20 cellular contexts compared by ENCODE assay signal in genomic region chr11:123187221-123187620, GRCh38. TPM values are rescaled to one million over a fixed set of nuclear protein-coding genes. Genes with fewer than 3 reads are reported as not detected.
DNase-seq lines count a peak whose midpoint lies in the region; ATAC-seq and TF ChIP-seq lines count a peak whose summit lies in the region.
"Had no signal": no experiment of that assay in that cellular context is flagged by ENCODE, and none has a peak within 500 bp of the region (broad histone marks: within the 10 kb centered on the region; RNA-seq: fewer than 3 reads in every experiment).

No MANE protein-coding gene starts in this region.

- H3K4me1 ChIP-seq in ascending aorta = peaks cover under 1 to 44% of the 10 kb centered on the region in 2 donors
- H3K4me1 ChIP-seq: prostate gland had no signal

- peaks cover 12% of the 10 kb centered on the region for H3K9me3 Mint-ChIP-seq in glutamatergic neuron (ENCODE audit: unreplicated experiment)
- H3K9me3 Mint-ChIP-seq: activated CD4-positive, alpha-beta T cell treated with anti-CD3 and anti-CD28 coated beads, Interleukin-2, amount 10 ng/mL, durations not matched to agents 24 days and 14 days; activated T-helper 2 cell treated with anti-CD3 and anti-CD28 coated beads, Interferon-gamma antibody, Interleukin-2, Interleukin-4, amounts not matched to agents 10 μg/mL and 5 μg/mL and 100 μg/mL, durations not matched to agents 14 hours and 24 hours and 36 hours; T-cell had no signal

- no peak overlapping the region for H3K4me3 Mint-ChIP-seq in glutamatergic neuron (ENCODE audit: unreplicated experiment)
- H3K4me3 Mint-ChIP-seq: activated CD4-positive, alpha-beta T cell treated with anti-CD3 and anti-CD28 coated beads, Interleukin-2, amount 10 ng/mL, durations not matched to agents 24 days and 14 days; naive thymus-derived CD8-positive, alpha-beta T cell; T-cell had no signal

- intact Hi-C loops in ascending aorta (cut with DNase I) = no loop called here

- H3K27ac ChIP-seq in AG04450 (ENCODE audit: low read depth, low read length) (peak overlapping the region; percentile 96), ascending aorta (peak overlapping the region; percentile 73 to 92)
- H3K27ac ChIP-seq: cardiac muscle cell, prostate gland had no signal

- peaks cover 5% of the 10 kb centered on the region for H3K27me3 Mint-ChIP-seq in glutamatergic neuron (ENCODE audit: unreplicated experiment)

- H3K36me3 ChIP-seq in ascending aorta = no peaks in the 10 kb centered on the region
- H3K36me3 ChIP-seq: cardiac muscle cell, prostate gland, spleen had no signal

- POLR2A ChIA-PET in AG04450 (lab: Yijun Ruan, JAX) = interaction anchor here (2.2 to 2.6 kb wide), 3 partner anchors 13 to 60 kb away, joined by 9 to 28 read pairs (median 11); no protein-coding TSS in a partner anchor

- H3K4me1 Mint-ChIP-seq in glutamatergic neuron (ENCODE audit: low read depth, unreplicated experiment) = peaks cover 50% of the 10 kb centered on the region

- CTCF ChIA-PET in AG04450 (lab: Charles Lee) = interaction anchor here (2.9 to 3.5 kb wide), 2 partner anchors 60 to 74 kb away, joined by 14 to 24 read pairs; no protein-coding TSS in a partner anchor

- TF ChIP-seq CTCF in AG04450 (IDR thresholded peaks at IDR 0.05; ENCODE audit: low read depth, low read length) (no peak), ascending aorta (IDR thresholded peaks at IDR 0.05) (no peak), glutamatergic neuron (IDR thresholded peaks at IDR 0.05; ENCODE audit: partially characterized antibody, unreplicated experiment) (no peak), foreskin fibroblast (IDR thresholded peaks at IDR 0.05; ENCODE audit: low read depth, low read length) (no peak)

- H3K9me3 ChIP-seq in AG04450 (ENCODE audit: control insufficient read depth, insufficient read depth, low read length) (no peaks in the 10 kb centered on the region), ascending aorta (no peaks in the 10 kb centered on the region)
- H3K9me3 ChIP-seq: prostate gland, spleen had no signal

- no peak overlapping the region for H3K4me3 ChIP-seq in AG04450 (ENCODE audit: low read depth, low read length)
- H3K4me3 ChIP-seq in ascending aorta = peak overlapping the region in 1 of 2 donors; percentile 28
- H3K4me3 ChIP-seq in foreskin fibroblast (ENCODE audit: low read depth in 1 of 2, low read length in 2 of 2) = no peak overlapping the region
- H3K4me3 ChIP-seq: cardiac muscle cell, prostate gland, spleen had no signal

- peak overlapping the region; percentile 35 for H3K27ac Mint-ChIP-seq in glutamatergic neuron (ENCODE audit: unreplicated experiment)
- H3K27ac Mint-ChIP-seq: activated CD4-positive, alpha-beta T cell treated with anti-CD3 and anti-CD28 coated beads, Interleukin-2, amount 10 ng/mL, durations not matched to agents 24 days and 14 days; activated T-helper 2 cell treated with anti-CD3 and anti-CD28 coated beads, Interferon-gamma antibody, Interleukin-2, Interleukin-4, amounts not matched to agents 10 μg/mL and 5 μg/mL and 100 μg/mL, durations not matched to agents 14 hours and 24 hours and 36 hours; naive thymus-derived CD8-positive, alpha-beta T cell; T-cell had no signal

- no peaks in the 10 kb centered on the region for H3K36me3 Mint-ChIP-seq in glutamatergic neuron (ENCODE audit: unreplicated experiment)
- H3K36me3 Mint-ChIP-seq: naive thymus-derived CD8-positive, alpha-beta T cell; T-cell had no signal

- ATAC-seq in GM21619 (IDR thresholded peaks at IDR 0.05; ENCODE audit: unreplicated experiment) = no peak
- ATAC-seq: naive thymus-derived CD8-positive, alpha-beta T cell; T-cell had no signal

- H3K27me3 ChIP-seq in AG04450 (ENCODE audit: control insufficient read depth, insufficient read depth, low read length) (no peaks in the 10 kb centered on the region), ascending aorta (no peaks in the 10 kb centered on the region)
- H3K27me3 ChIP-seq: cardiac muscle cell had no signal

- DNase-seq in AG04450 (ENCODE audit: low read depth, low spot score) (no peak), ascending aorta (ENCODE audit: low spot score in 2 of 2) (no peak), glutamatergic neuron (no peak), retina (peak; percentile 84), NCI-H2171 treated with DMSO at 0.1 percent for 48 hours (lab: John Stamatoyannopoulos, UW) (no peak), foreskin fibroblast (no peak), OCI-M2 (lab: John Stamatoyannopoulos, UW; ENCODE audit: unreplicated experiment) (no peak)
- DNase-seq: activated CD4-positive, alpha-beta T cell treated with anti-CD3 and anti-CD28 coated beads, Interleukin-2, amount 10 ng/mL, durations not matched to agents 24 days and 14 days; DMS 273 treated with DMSO at 0.1 percent for 48 hours; naive thymus-derived CD8-positive, alpha-beta T cell; NCI-H2081 treated with DMSO at 0.1 percent for 48 hours; NCI-H524 treated with DMSO at 0.1 percent for 48 hours; Right ventricle myocardium superior; spleen; T-cell had no signal

RNA-seq across cellular contexts. Expression of gene CLMP, which starts 7.8 kb away (rescaled TPM):
- 251 and 288 TPM in 2 replicates for polyA plus RNA-seq in AG04450 (2011; rRNA removed)
- polyA minus RNA-seq in AG04450 (2011; rRNA and poly(A)+ RNA removed) = 500 and 661 TPM in 2 replicates
- total RNA-seq in ascending aorta (70.6 TPM), glutamatergic neuron (ENCODE audit: unreplicated experiment) (24.2 TPM)
- total RNA-seq: lung microvascular endothelial cell had no signal
